Comparison of ENCODE assay signal across 21 cellular contexts in the genomic region with DNA sequence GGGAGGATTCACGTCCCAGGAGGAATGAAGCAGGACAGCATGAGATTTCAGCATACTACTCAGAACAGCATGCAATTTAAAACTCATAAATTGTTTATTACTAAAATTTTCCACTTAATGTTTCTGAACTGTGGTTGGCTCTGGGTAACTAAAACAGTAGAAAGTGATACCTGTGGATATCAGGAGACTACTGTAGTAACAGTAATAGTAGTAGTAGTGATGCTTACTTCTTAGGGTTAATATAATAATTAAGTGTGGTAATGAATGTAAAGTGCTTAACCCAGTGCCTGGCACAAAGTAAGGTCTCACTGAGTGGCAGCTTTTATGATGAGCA.
"Had no signal": no experiment of that assay in that cellular context is flagged by ENCODE, and none has a peak within 500 bp of the region (broad histone marks: within the 10 kb centered on the region; RNA-seq: fewer than 3 reads in every experiment).

No MANE protein-coding gene starts in this region.

- H2AFZ ChIP-seq: neural progenitor cell had no signal

- H3K36me3 ChIP-seq: left ventricle myocardium inferior, ovary had no signal

- H3K27me3 Mint-ChIP-seq: dendritic cell treated with granulocyte-macrophage colony-stimulating factor and Interleukin-4, amounts not matched to agents 40 ng/mL and 50 ng/mL, for 4 days; effector memory CD8-positive, alpha-beta T cell; natural killer cell treated with Interleukin-12 subunit alpha and Interleukin-12 subunit beta and Interleukin-15 and Interleukin-18, amount 100 ng/mL, for 72 hours; progenitor cell of endocrine pancreas had no signal

- H3K27ac ChIP-seq: epithelial cell of prostate, esophagus muscularis mucosa, gastrocnemius medialis, left ventricle myocardium inferior, lower lobe of right lung, neural progenitor cell, ovary, thoracic aorta, transverse colon had no signal

- H3K27me3 ChIP-seq: esophagus muscularis mucosa, gastrocnemius medialis, neural progenitor cell, ovary, transverse colon had no signal

- H3K9me3 Mint-ChIP-seq: dendritic cell treated with granulocyte-macrophage colony-stimulating factor and Interleukin-4, amounts not matched to agents 40 ng/mL and 50 ng/mL, for 4 days; effector memory CD8-positive, alpha-beta T cell; natural killer cell treated with Interleukin-12 subunit alpha and Interleukin-12 subunit beta and Interleukin-15 and Interleukin-18, amount 100 ng/mL, for 72 hours; neural progenitor cell had no signal

- H3K9ac ChIP-seq: neural progenitor cell had no signal

- ATAC-seq: effector memory CD8-positive, alpha-beta T cell; left cardiac atrium; lower lobe of right lung; natural killer cell treated with Interleukin-12 subunit alpha and Interleukin-12 subunit beta and Interleukin-15 and Interleukin-18, amount 100 ng/mL, for 72 hours; right cardiac atrium had no signal

- H3K4me3 Mint-ChIP-seq: dendritic cell treated with granulocyte-macrophage colony-stimulating factor and Interleukin-4, amounts not matched to agents 40 ng/mL and 50 ng/mL, for 4 days; effector memory CD8-positive, alpha-beta T cell; natural killer cell treated with Interleukin-12 subunit alpha and Interleukin-12 subunit beta and Interleukin-15 and Interleukin-18, amount 100 ng/mL, for 72 hours; neural progenitor cell had no signal

- H3K4me2 ChIP-seq: neural progenitor cell had no signal

- H3K4me1 ChIP-seq: esophagus muscularis mucosa, gastrocnemius medialis, lower lobe of right lung, neural progenitor cell, transverse colon had no signal

- H3K4me3 ChIP-seq: esophagus muscularis mucosa, gastrocnemius medialis, left ventricle myocardium inferior, lower lobe of right lung, neural progenitor cell, ovary, thoracic aorta, transverse colon had no signal

- H3K4me1 Mint-ChIP-seq: neural progenitor cell had no signal

- H3K27ac Mint-ChIP-seq: dendritic cell treated with granulocyte-macrophage colony-stimulating factor and Interleukin-4, amounts not matched to agents 40 ng/mL and 50 ng/mL, for 4 days; effector memory CD8-positive, alpha-beta T cell; natural killer cell treated with Interleukin-12 subunit alpha and Interleukin-12 subunit beta and Interleukin-15 and Interleukin-18, amount 100 ng/mL, for 72 hours; neural progenitor cell; progenitor cell of endocrine pancreas had no signal

- DNase-seq: effector memory CD8-positive, alpha-beta T cell; gastrocnemius medialis; kidney; left cardiac atrium; left ventricle myocardium inferior; lower lobe of right lung; midbrain; nucleus accumbens; ovary; right cardiac atrium; small intestine; stimulated activated CD4-positive, alpha-beta T cell treated with anti-CD3 and anti-CD28 coated beads, Interleukin-12 subunit alpha, Interleukin-12 subunit beta, amount 100 ng/mL, for 4 hours; stimulated activated naive CD4-positive, alpha-beta T cell treated with Interleukin-2 at 50 U/mL for 16 hours; transverse colon had no signal

- H3K9me3 ChIP-seq: esophagus muscularis mucosa, gastrocnemius medialis, left ventricle myocardium inferior, lower lobe of right lung, ovary, thoracic aorta, transverse colon had no signal

- H3K36me3 Mint-ChIP-seq: natural killer cell treated with Interleukin-12 subunit alpha and Interleukin-12 subunit beta and Interleukin-15 and Interleukin-18, amount 100 ng/mL, for 72 hours had no signal
